1 cellular context compared by ENCODE assay signal in the genomic region with DNA sequence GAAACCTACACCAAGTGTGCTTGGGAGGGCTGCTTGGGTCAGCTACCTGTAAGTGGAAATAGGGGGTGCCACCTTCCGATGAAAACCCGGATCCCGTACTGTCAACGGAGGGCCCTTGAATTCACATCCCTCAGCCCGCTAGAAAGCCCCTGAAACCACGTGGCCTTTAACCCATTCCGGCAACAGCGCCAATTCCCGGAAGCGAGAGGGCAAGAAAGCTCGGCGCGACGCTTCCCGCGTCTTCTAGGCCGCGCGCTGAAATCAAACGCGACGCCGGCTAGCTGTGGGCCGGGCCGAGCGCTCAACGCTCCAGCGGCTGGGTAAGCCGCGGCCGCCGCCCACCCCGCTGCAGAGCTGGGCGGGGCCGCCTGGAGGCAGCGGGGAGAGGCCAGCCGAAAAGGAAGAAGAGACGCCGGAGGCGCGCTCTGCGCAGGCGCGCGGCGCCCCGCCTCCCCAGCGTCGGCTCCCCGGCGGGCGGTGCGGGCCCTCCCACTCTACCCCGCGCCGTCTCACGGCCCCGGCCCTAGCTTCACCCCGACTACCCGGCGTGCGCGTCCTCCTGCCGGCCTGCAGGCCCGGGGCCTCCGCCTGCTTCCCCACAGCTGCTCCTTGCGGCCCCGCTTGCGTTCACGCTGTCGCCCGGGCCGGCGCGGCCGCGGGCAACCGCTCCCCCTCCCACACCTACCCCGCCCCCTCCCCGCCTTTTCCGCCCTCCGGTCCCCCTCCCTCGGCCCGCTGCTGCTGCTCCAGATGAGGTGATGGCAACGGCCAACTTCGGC.
TF ChIP-seq lines count a peak whose summit lies in the region.

A gene (plus strand): TSS at position 492 of the 779 bp plus-strand sequence. CDS start 267 bp downstream, at position 759.

TF ChIP-seq in WTC11, 78 proteins besides CTCF, POLR2A, EP300 and RAD21 (continued from another document and continues in another):
- TF ChIP-seq, protein P1, sequence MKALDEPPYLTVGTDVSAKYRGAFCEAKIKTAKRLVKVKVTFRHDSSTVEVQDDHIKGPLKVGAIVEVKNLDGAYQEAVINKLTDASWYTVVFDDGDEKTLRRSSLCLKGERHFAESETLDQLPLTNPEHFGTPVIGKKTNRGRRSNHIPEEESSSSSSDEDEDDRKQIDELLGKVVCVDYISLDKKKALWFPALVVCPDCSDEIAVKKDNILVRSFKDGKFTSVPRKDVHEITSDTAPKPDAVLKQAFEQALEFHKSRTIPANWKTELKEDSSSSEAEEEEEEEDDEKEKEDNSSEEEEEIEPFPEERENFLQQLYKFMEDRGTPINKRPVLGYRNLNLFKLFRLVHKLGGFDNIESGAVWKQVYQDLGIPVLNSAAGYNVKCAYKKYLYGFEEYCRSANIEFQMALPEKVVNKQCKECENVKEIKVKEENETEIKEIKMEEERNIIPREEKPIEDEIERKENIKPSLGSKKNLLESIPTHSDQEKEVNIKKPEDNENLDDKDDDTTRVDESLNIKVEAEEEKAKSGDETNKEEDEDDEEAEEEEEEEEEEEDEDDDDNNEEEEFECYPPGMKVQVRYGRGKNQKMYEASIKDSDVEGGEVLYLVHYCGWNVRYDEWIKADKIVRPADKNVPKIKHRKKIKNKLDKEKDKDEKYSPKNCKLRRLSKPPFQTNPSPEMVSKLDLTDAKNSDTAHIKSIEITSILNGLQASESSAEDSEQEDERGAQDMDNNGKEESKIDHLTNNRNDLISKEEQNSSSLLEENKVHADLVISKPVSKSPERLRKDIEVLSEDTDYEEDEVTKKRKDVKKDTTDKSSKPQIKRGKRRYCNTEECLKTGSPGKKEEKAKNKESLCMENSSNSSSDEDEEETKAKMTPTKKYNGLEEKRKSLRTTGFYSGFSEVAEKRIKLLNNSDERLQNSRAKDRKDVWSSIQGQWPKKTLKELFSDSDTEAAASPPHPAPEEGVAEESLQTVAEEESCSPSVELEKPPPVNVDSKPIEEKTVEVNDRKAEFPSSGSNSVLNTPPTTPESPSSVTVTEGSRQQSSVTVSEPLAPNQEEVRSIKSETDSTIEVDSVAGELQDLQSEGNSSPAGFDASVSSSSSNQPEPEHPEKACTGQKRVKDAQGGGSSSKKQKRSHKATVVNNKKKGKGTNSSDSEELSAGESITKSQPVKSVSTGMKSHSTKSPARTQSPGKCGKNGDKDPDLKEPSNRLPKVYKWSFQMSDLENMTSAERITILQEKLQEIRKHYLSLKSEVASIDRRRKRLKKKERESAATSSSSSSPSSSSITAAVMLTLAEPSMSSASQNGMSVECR (CRISPR knock-in tag; IDR thresholded peaks at IDR 0.05; ENCODE audit: borderline replicate concordance), result peak; percentile 97
- TF ChIP-seq NFYB (CRISPR knock-in tag; conservative IDR thresholded peaks at IDR 0.05; ENCODE audit: low read depth), result peak; percentile 48
- TF ChIP-seq, protein P2, sequence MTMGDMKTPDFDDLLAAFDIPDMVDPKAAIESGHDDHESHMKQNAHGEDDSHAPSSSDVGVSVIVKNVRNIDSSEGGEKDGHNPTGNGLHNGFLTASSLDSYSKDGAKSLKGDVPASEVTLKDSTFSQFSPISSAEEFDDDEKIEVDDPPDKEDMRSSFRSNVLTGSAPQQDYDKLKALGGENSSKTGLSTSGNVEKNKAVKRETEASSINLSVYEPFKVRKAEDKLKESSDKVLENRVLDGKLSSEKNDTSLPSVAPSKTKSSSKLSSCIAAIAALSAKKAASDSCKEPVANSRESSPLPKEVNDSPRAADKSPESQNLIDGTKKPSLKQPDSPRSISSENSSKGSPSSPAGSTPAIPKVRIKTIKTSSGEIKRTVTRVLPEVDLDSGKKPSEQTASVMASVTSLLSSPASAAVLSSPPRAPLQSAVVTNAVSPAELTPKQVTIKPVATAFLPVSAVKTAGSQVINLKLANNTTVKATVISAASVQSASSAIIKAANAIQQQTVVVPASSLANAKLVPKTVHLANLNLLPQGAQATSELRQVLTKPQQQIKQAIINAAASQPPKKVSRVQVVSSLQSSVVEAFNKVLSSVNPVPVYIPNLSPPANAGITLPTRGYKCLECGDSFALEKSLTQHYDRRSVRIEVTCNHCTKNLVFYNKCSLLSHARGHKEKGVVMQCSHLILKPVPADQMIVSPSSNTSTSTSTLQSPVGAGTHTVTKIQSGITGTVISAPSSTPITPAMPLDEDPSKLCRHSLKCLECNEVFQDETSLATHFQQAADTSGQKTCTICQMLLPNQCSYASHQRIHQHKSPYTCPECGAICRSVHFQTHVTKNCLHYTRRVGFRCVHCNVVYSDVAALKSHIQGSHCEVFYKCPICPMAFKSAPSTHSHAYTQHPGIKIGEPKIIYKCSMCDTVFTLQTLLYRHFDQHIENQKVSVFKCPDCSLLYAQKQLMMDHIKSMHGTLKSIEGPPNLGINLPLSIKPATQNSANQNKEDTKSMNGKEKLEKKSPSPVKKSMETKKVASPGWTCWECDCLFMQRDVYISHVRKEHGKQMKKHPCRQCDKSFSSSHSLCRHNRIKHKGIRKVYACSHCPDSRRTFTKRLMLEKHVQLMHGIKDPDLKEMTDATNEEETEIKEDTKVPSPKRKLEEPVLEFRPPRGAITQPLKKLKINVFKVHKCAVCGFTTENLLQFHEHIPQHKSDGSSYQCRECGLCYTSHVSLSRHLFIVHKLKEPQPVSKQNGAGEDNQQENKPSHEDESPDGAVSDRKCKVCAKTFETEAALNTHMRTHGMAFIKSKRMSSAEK (CRISPR knock-in tag; IDR thresholded peaks at IDR 0.05; ENCODE audit: borderline replicate concordance), result no peak
- TF ChIP-seq KAT7 (CRISPR knock-in tag; IDR thresholded peaks at IDR 0.05; ENCODE audit: borderline replicate concordance), result 0 out of 2 replicates have a peak, but pooled peaks have one; percentile 43
- TF ChIP-seq ZNF671 (CRISPR knock-in tag; IDR thresholded peaks at IDR 0.05), result no peak
- 0 out of 2 replicates have a peak, but pooled peaks have one; percentile 48 for TF ChIP-seq CBFB (CRISPR knock-in tag; IDR thresholded peaks at IDR 0.05; ENCODE audit: low read depth)
- peak; percentile 83 for TF ChIP-seq GABPB1 (CRISPR knock-in tag; IDR thresholded peaks at IDR 0.05)
- TF ChIP-seq, protein P3, sequence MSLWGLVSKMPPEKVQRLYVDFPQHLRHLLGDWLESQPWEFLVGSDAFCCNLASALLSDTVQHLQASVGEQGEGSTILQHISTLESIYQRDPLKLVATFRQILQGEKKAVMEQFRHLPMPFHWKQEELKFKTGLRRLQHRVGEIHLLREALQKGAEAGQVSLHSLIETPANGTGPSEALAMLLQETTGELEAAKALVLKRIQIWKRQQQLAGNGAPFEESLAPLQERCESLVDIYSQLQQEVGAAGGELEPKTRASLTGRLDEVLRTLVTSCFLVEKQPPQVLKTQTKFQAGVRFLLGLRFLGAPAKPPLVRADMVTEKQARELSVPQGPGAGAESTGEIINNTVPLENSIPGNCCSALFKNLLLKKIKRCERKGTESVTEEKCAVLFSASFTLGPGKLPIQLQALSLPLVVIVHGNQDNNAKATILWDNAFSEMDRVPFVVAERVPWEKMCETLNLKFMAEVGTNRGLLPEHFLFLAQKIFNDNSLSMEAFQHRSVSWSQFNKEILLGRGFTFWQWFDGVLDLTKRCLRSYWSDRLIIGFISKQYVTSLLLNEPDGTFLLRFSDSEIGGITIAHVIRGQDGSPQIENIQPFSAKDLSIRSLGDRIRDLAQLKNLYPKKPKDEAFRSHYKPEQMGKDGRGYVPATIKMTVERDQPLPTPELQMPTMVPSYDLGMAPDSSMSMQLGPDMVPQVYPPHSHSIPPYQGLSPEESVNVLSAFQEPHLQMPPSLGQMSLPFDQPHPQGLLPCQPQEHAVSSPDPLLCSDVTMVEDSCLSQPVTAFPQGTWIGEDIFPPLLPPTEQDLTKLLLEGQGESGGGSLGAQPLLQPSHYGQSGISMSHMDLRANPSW (CRISPR knock-in tag; conservative IDR thresholded peaks at IDR 0.05; ENCODE audit: low read depth), result no peak
- TF ChIP-seq TCF7 (CRISPR knock-in tag; IDR thresholded peaks at IDR 0.05; ENCODE audit: low read depth), result peak; percentile 64; the same call in 1 of the 2 replicates
- no peak for TF ChIP-seq GTF2I (CRISPR knock-in tag; conservative IDR thresholded peaks at IDR 0.05)
- 0 out of 2 replicates have a peak, but pooled peaks have one; percentile 50 for TF ChIP-seq NR1H2 (CRISPR knock-in tag; IDR thresholded peaks at IDR 0.05)
- TF ChIP-seq, protein P4, sequence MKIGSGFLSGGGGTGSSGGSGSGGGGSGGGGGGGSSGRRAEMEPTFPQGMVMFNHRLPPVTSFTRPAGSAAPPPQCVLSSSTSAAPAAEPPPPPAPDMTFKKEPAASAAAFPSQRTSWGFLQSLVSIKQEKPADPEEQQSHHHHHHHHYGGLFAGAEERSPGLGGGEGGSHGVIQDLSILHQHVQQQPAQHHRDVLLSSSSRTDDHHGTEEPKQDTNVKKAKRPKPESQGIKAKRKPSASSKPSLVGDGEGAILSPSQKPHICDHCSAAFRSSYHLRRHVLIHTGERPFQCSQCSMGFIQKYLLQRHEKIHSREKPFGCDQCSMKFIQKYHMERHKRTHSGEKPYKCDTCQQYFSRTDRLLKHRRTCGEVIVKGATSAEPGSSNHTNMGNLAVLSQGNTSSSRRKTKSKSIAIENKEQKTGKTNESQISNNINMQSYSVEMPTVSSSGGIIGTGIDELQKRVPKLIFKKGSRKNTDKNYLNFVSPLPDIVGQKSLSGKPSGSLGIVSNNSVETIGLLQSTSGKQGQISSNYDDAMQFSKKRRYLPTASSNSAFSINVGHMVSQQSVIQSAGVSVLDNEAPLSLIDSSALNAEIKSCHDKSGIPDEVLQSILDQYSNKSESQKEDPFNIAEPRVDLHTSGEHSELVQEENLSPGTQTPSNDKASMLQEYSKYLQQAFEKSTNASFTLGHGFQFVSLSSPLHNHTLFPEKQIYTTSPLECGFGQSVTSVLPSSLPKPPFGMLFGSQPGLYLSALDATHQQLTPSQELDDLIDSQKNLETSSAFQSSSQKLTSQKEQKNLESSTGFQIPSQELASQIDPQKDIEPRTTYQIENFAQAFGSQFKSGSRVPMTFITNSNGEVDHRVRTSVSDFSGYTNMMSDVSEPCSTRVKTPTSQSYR (CRISPR knock-in tag; IDR thresholded peaks at IDR 0.05), result peak; percentile 86
- no peak; the same call in 1 of the 2 replicates for TF ChIP-seq ZNF263 (CRISPR knock-in tag; IDR thresholded peaks at IDR 0.05; ENCODE audit: low read depth)
- peak; percentile 97 for TF ChIP-seq CREB1 (CRISPR knock-in tag; IDR thresholded peaks at IDR 0.05)
- TF ChIP-seq, protein P5, sequence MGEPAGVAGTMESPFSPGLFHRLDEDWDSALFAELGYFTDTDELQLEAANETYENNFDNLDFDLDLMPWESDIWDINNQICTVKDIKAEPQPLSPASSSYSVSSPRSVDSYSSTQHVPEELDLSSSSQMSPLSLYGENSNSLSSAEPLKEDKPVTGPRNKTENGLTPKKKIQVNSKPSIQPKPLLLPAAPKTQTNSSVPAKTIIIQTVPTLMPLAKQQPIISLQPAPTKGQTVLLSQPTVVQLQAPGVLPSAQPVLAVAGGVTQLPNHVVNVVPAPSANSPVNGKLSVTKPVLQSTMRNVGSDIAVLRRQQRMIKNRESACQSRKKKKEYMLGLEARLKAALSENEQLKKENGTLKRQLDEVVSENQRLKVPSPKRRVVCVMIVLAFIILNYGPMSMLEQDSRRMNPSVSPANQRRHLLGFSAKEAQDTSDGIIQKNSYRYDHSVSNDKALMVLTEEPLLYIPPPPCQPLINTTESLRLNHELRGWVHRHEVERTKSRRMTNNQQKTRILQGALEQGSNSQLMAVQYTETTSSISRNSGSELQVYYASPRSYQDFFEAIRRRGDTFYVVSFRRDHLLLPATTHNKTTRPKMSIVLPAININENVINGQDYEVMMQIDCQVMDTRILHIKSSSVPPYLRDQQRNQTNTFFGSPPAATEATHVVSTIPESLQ (CRISPR knock-in tag; IDR thresholded peaks at IDR 0.05), result no peak; the same call in 1 of the 2 replicates
- TF ChIP-seq ESRRA (CRISPR knock-in tag; IDR thresholded peaks at IDR 0.05; ENCODE audit: borderline replicate concordance), result peak; percentile 88; the same call in 1 of the 2 replicates
- TF ChIP-seq, protein P6, sequence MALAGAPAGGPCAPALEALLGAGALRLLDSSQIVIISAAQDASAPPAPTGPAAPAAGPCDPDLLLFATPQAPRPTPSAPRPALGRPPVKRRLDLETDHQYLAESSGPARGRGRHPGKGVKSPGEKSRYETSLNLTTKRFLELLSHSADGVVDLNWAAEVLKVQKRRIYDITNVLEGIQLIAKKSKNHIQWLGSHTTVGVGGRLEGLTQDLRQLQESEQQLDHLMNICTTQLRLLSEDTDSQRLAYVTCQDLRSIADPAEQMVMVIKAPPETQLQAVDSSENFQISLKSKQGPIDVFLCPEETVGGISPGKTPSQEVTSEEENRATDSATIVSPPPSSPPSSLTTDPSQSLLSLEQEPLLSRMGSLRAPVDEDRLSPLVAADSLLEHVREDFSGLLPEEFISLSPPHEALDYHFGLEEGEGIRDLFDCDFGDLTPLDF (CRISPR knock-in tag; IDR thresholded peaks at IDR 0.05), result peak; percentile 95
- TF ChIP-seq, protein P7, sequence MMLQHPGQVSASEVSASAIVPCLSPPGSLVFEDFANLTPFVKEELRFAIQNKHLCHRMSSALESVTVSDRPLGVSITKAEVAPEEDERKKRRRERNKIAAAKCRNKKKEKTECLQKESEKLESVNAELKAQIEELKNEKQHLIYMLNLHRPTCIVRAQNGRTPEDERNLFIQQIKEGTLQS (CRISPR knock-in tag; conservative IDR thresholded peaks at IDR 0.05), result peak; percentile 74; the same call in 1 of the 2 replicates
- TF ChIP-seq, protein P8, sequence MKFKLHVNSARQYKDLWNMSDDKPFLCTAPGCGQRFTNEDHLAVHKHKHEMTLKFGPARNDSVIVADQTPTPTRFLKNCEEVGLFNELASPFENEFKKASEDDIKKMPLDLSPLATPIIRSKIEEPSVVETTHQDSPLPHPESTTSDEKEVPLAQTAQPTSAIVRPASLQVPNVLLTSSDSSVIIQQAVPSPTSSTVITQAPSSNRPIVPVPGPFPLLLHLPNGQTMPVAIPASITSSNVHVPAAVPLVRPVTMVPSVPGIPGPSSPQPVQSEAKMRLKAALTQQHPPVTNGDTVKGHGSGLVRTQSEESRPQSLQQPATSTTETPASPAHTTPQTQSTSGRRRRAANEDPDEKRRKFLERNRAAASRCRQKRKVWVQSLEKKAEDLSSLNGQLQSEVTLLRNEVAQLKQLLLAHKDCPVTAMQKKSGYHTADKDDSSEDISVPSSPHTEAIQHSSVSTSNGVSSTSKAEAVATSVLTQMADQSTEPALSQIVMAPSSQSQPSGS (CRISPR knock-in tag; IDR thresholded peaks at IDR 0.05; ENCODE audit: borderline replicate concordance, low read depth), result peak; percentile 64; the same call in 1 of the 2 replicates
- peak; percentile 97 for TF ChIP-seq FOXK1 (CRISPR knock-in tag; IDR thresholded peaks at IDR 0.05)
- TF ChIP-seq ZNF121 (CRISPR knock-in tag; IDR thresholded peaks at IDR 0.05), result no peak
- peak; percentile 94 for TF ChIP-seq ZBTB21 (CRISPR knock-in tag; IDR thresholded peaks at IDR 0.05; ENCODE audit: borderline replicate concordance)
- TF ChIP-seq, protein P9, sequence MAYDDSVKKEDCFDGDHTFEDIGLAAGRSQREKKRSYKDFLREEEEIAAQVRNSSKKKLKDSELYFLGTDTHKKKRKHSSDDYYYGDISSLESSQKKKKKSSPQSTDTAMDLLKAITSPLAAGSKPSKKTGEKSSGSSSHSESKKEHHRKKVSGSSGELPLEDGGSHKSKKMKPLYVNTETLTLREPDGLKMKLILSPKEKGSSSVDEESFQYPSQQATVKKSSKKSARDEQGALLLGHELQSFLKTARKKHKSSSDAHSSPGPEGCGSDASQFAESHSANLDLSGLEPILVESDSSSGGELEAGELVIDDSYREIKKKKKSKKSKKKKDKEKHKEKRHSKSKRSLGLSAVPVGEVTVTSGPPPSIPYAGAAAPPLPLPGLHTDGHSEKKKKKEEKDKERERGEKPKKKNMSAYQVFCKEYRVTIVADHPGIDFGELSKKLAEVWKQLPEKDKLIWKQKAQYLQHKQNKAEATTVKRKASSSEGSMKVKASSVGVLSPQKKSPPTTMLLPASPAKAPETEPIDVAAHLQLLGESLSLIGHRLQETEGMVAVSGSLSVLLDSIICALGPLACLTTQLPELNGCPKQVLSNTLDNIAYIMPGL (CRISPR knock-in tag; IDR thresholded peaks at IDR 0.05), result peak; percentile 67
- no peak for TF ChIP-seq SMAD4 (CRISPR knock-in tag; IDR thresholded peaks at IDR 0.05)
- no peak for TF ChIP-seq OVOL2 (CRISPR knock-in tag; IDR thresholded peaks at IDR 0.05; ENCODE audit: borderline replicate concordance)
- TF ChIP-seq ATF1 (CRISPR knock-in tag; IDR thresholded peaks at IDR 0.05), result 0 out of 2 replicates have a peak, but pooled peaks have one; percentile 75
- no peak for TF ChIP-seq PRRX2 (CRISPR knock-in tag; IDR thresholded peaks at IDR 0.05)
- no peak for TF ChIP-seq GRHL2 (CRISPR knock-in tag; IDR thresholded peaks at IDR 0.05; ENCODE audit: insufficient replicate concordance, severe bottlenecking)
